7 cellular contexts compared by ENCODE assay signal in genomic region chr1:85352055-85352454, GRCh38.
"Had no signal": no experiment of that assay in that cellular context is flagged by ENCODE, and none has a peak within 500 bp of the region (broad histone marks: within the 10 kb centered on the region; RNA-seq: fewer than 3 reads in every experiment).

No MANE protein-coding gene starts in this region.

- H3K9me3 ChIP-seq: HAP-1 had no signal

- DNase-seq: H7, IMR-90 had no signal

- FAIRE-seq: HTR-8/SVneo, K562 had no signal

- H3K27ac Mint-ChIP-seq: GM23338 had no signal

- ATAC-seq: GM23338, HCT116, K562 had no signal

- H3K4me3 Mint-ChIP-seq: GM23338 had no signal

- H3K4me3 ChIP-seq: GM23338, HAP-1, K562 had no signal

- H2AFZ ChIP-seq: GM23338 had no signal

- H3K4me2 ChIP-seq: GM23338 had no signal
